ENCODE assay signal across 11 cellular contexts in the genomic region with DNA sequence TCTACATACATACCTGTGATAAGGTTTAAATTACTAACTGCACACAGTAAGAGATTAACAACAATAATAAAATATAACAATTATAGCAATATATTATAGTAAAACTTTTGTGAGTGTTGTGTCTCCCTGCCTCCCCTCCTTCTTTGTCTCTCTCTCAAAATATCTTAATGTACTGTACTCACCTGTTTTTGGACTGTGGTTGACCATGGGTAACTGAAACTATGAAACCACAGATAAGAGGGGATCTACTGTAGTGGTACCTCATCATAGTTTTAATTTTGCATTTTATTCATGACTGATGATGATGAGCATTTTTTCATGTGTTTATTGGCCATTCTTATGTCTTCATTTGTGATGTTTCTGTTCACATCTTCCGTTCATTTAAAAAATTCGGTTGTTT.
"Had no signal": no experiment of that assay in that cellular context is flagged by ENCODE, and none has a peak within 500 bp of the region (broad histone marks: within the 10 kb centered on the region; RNA-seq: fewer than 3 reads in every experiment).

No MANE protein-coding gene starts in this region.

- H3K4me2 ChIP-seq: KMS-11 had no signal

- H3K9ac ChIP-seq: GM23248, KMS-11 had no signal

- H3K27ac ChIP-seq: GM23248, HL-60, KMS-11 had no signal

- H3K36me3 ChIP-seq: HAP-1 had no signal

- H3K9me3 ChIP-seq: HAP-1 had no signal

- H3K27ac Mint-ChIP-seq: HFFc6, IgD-negative memory B cell had no signal

- H3K4me1 Mint-ChIP-seq: IgD-negative memory B cell had no signal

- H3K4me3 Mint-ChIP-seq: HFFc6, IgD-negative memory B cell had no signal

- H3K4me1 ChIP-seq: HAP-1 had no signal

- FAIRE-seq: HepG2 had no signal

- DNase-seq: GM23248, GOT3, H7, HFFc6, KBM-7 had no signal

- H3K27me3 Mint-ChIP-seq: IgD-negative memory B cell had no signal

- H3K9me3 Mint-ChIP-seq: HFFc6, IgD-negative memory B cell had no signal

- H2AFZ ChIP-seq: GM23248 had no signal

- H3K4me3 ChIP-seq: GM23248, HAP-1 had no signal

- ATAC-seq: HCT116, HepG2 had no signal
